ENCODE assay signal across 8 cellular contexts in the genomic region with DNA sequence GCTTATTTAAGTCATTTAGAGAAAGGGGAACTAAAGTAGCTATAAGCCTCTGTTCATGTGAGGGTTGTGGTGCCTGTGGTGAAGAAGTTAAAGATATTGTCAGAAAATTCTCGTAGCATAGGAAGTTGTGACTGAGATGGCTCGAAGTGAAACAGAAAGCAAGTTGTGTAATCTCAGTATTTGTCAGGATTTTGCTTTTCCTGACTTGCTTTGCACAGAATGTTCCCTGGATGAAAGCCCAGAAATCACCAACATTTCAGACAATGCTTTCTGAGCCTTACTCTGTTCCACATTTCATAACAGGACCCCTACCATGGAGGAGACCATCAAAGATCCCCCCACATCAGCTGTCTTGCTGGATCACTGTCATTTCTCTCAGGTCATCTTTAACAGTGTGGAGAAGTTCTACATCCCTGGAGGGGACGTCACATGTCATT. TPM values are rescaled to one million over a fixed set of nuclear protein-coding genes. Genes with fewer than 3 reads are reported as not detected.
DNase-seq lines count a peak whose midpoint lies in the region; ATAC-seq and TF ChIP-seq lines count a peak whose summit lies in the region.

No MANE protein-coding gene starts in this region.

- DNase-seq in activated CD4-positive, alpha-beta T cell treated with anti-CD3 and anti-CD28 coated beads, Interleukin-2, amount 10 ng/mL, durations not matched to agents 7 days and 5 days, result peak; percentile 75
- DNase-seq in foreskin fibroblast (peak; percentile 72 to 84), renal cortical epithelial cell (ENCODE audit: low read depth) (peak; percentile 66), DMS79 (lab: John Stamatoyannopoulos, UW) (no peak), Caco-2 (no peak)

- H3K4me1 ChIP-seq in BLaER1, result peaks cover 70% of the 10 kb centered on the region
- H3K4me1 ChIP-seq in Caco-2, result peaks cover 20% of the 10 kb centered on the region

- H3K4me3 ChIP-seq in BLaER1, result peak overlapping the region; percentile 33
- peak overlapping the region; percentile 42 to 55 for H3K4me3 ChIP-seq in foreskin fibroblast (ENCODE audit: low read depth in 1 of 2, low read length in 2 of 2)
- H3K4me3 ChIP-seq in Caco-2 (ENCODE audit: low read depth, low read length), result no peak overlapping the region

- no peaks in the 10 kb centered on the region for H3K27me3 ChIP-seq in BLaER1
- H3K27me3 ChIP-seq in Caco-2 (replicated peaks; ENCODE audit: control insufficient read depth, insufficient read depth, low read length), result no peaks in the 10 kb centered on the region

- ATAC-seq in GM19328 (IDR thresholded peaks at IDR 0.05; ENCODE audit: unreplicated experiment), result peak; percentile 65
- ATAC-seq in HG03432 (IDR thresholded peaks at IDR 0.05; ENCODE audit: unreplicated experiment), result peak; percentile 78

- POLR2A ChIA-PET in activated CD4-positive, alpha-beta T cell treated with anti-CD3 and anti-CD28 coated beads, Interleukin-2, amount 10 ng/mL, durations not matched to agents 7 days and 5 days (lab: Charles Lee), result no interaction called here
- POLR2A ChIA-PET in Caco-2 (lab: Charles Lee), result interaction anchor here (0.6 kb wide), 1 partner anchor 10 kb away, joined by 3 read pairs; no protein-coding TSS in a partner anchor

- no peaks in the 10 kb centered on the region for H3K9me3 Mint-ChIP-seq in activated CD4-positive, alpha-beta T cell treated with anti-CD3 and anti-CD28 coated beads, Interleukin-2, amount 10 ng/mL, durations not matched to agents 7 days and 5 days
- no peaks in the 10 kb centered on the region for H3K9me3 Mint-ChIP-seq in Caco-2 (ENCODE audit: unreplicated experiment)

- CTCF ChIA-PET in activated CD4-positive, alpha-beta T cell treated with anti-CD3 and anti-CD28 coated beads, Interleukin-2, amount 10 ng/mL, durations not matched to agents 7 days and 5 days (lab: Charles Lee), result interaction anchor here (0.8 to 1.2 kb wide), 4 partner anchors 9 to 43 kb away, joined by 3 to 5 read pairs (median 4); no protein-coding TSS in a partner anchor
- CTCF ChIA-PET in Caco-2 (lab: Charles Lee), result interaction anchor here (0.5 to 1.6 kb wide), 4 partner anchors 38 to 117 kb away, joined by 3 to 10 read pairs (median 3); no protein-coding TSS in a partner anchor

- peaks cover 62% of the 10 kb centered on the region for H3K4me1 Mint-ChIP-seq in activated CD4-positive, alpha-beta T cell treated with anti-CD3 and anti-CD28 coated beads, Interleukin-2, amount 10 ng/mL, durations not matched to agents 7 days and 5 days
- peaks cover 30% of the 10 kb centered on the region for H3K4me1 Mint-ChIP-seq in Caco-2 (ENCODE audit: low read depth, unreplicated experiment)

- peak overlapping the region; percentile 77 for H3K4me2 ChIP-seq in BLaER1

- H3K4me3 Mint-ChIP-seq in activated CD4-positive, alpha-beta T cell treated with anti-CD3 and anti-CD28 coated beads, Interleukin-2, amount 10 ng/mL, durations not matched to agents 7 days and 5 days, result peak overlapping the region; percentile 73
- H3K4me3 Mint-ChIP-seq in Caco-2 (ENCODE audit: unreplicated experiment), result no peak overlapping the region

- BruUV-seq in Caco-2 (replicated peaks; lab: Mats Ljungman, UMichigan), result no TSS peak

- peak overlapping the region; percentile 40; the same call in 1 of the 2 replicates for H3K27ac ChIP-seq in BLaER1

- no peaks in the 10 kb centered on the region; the same call in 1 of the 2 replicates for H4K20me1 ChIP-seq in BLaER1

- H3K27ac Mint-ChIP-seq in activated CD4-positive, alpha-beta T cell treated with anti-CD3 and anti-CD28 coated beads, Interleukin-2, amount 10 ng/mL, durations not matched to agents 7 days and 5 days, result peak overlapping the region; percentile 90
- no peak overlapping the region for H3K27ac Mint-ChIP-seq in Caco-2 (ENCODE audit: unreplicated experiment)

- TF ChIP-seq CTCF in foreskin fibroblast (IDR thresholded peaks at IDR 0.05; ENCODE audit: low read depth, low read length) (no peak), Caco-2 (IDR thresholded peaks at IDR 0.05; ENCODE audit: insufficient read depth in 1 of 2, low read depth in 1 of 2, low read length in 1 of 2, severe bottlenecking in 1 of 2, unreplicated experiment in 1 of 2) (no peak)

- H3K9ac ChIP-seq in BLaER1, result peak overlapping the region; percentile 36

- intact Hi-C loops in Caco-2 (cut with micrococcal nuclease; ENCODE audit: unreplicated experiment), result no loop called here

- H3K27me3 Mint-ChIP-seq in activated CD4-positive, alpha-beta T cell treated with anti-CD3 and anti-CD28 coated beads, Interleukin-2, amount 10 ng/mL, durations not matched to agents 7 days and 5 days, result no peaks in the 10 kb centered on the region
- no peaks in the 10 kb centered on the region for H3K27me3 Mint-ChIP-seq in Caco-2 (ENCODE audit: insufficient read depth, unreplicated experiment)

- peaks cover 56% of the 10 kb centered on the region for H3K36me3 Mint-ChIP-seq in activated CD4-positive, alpha-beta T cell treated with anti-CD3 and anti-CD28 coated beads, Interleukin-2, amount 10 ng/mL, durations not matched to agents 7 days and 5 days (ENCODE audit: low read depth)
- peaks cover 39% of the 10 kb centered on the region for H3K36me3 Mint-ChIP-seq in Caco-2 (ENCODE audit: insufficient read depth, unreplicated experiment)

- peaks cover 52% of the 10 kb centered on the region for H3K36me3 ChIP-seq in BLaER1
- 0 out of 2 replicates have a peak, but pooled peaks cover 1% of the 10 kb centered on the region for H3K36me3 ChIP-seq in Caco-2 (ENCODE audit: control insufficient read depth, insufficient read depth, low read length)

- no peaks in the 10 kb centered on the region for H3K9me3 ChIP-seq in BLaER1
- H3K9me3 ChIP-seq in Caco-2, result no peaks in the 10 kb centered on the region

RNA-seq across cellular contexts. Expression of gene CALCOCO2, which starts 10.6 kb away (rescaled TPM):
- 100 to 1,000 TPM; 171 to 214 TPM for total RNA-seq in activated CD4-positive, alpha-beta T cell treated with anti-CD3 and anti-CD28 coated beads, Interleukin-2, amount 10 ng/mL, durations not matched to agents 7 days and 5 days
- 32.8 and 62.6 TPM in 2 replicates for total RNA-seq in renal cortical epithelial cell
- total RNA-seq in Caco-2 (2022), result 233 and 251 TPM in 2 replicates

RNA-seq across cellular contexts. Expression of gene TTLL6, which starts 24.4 kb away (rescaled TPM):
- total RNA-seq in activated CD4-positive, alpha-beta T cell treated with anti-CD3 and anti-CD28 coated beads, Interleukin-2, amount 10 ng/mL, durations not matched to agents 7 days and 5 days, result not detected
- total RNA-seq in renal cortical epithelial cell, result 0.35 and 0.45 TPM in 2 replicates
- total RNA-seq in Caco-2 (2022), result 0.16 and 0.81 TPM in 2 replicates

RNA-seq across cellular contexts. Expression of gene ATP5MC1, which starts 51.2 kb away (rescaled TPM):
- 10 to 100 TPM; 64.1 to 85.5 TPM for total RNA-seq in activated CD4-positive, alpha-beta T cell treated with anti-CD3 and anti-CD28 coated beads, Interleukin-2, amount 10 ng/mL, durations not matched to agents 7 days and 5 days
- 32.4 and 55.9 TPM in 2 replicates for total RNA-seq in renal cortical epithelial cell
- 161 and 172 TPM in 2 replicates for total RNA-seq in Caco-2 (2022)

Comparison
In these comparisons a context has a peak if more than half of its experiments do, and no peak if none do; other contexts are left out.
1. DNase-seq: peak in activated CD4-positive, alpha-beta T cell treated with anti-CD3 and anti-CD28 coated beads, Interleukin-2, amount 10 ng/mL, durations not matched to agents 7 days and 5 days (single experiment), foreskin fibroblast (2 of 2) and renal cortical epithelial cell (single experiment); none in DMS79 (single experiment) and Caco-2 (0 of 2).